ENCODE assay signal across 16 cellular contexts in the genomic region with DNA sequence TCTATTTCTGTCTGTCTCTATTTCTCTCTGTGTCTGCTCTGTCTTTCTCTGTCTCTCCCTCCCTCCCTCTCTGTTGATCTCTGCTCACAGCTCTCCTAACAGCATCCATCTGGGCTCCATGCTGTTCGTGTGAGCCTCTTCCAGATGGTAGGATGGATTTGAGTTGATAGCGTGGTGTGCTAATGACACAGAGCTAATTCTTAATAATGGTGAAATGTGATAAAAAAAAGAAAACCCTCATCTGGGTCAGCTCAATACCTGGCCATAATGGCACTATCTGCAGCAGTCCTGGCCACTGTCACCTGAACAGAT. TPM values are rescaled to one million over a fixed set of nuclear protein-coding genes. Genes with fewer than 3 reads are reported as not detected.
DNase-seq lines count a peak whose midpoint lies in the region; ATAC-seq and TF ChIP-seq lines count a peak whose summit lies in the region.
"Had no signal": no experiment of that assay in that cellular context is flagged by ENCODE, and none has a peak within 500 bp of the region (broad histone marks: within the 10 kb centered on the region; RNA-seq: fewer than 3 reads in every experiment).

No MANE protein-coding gene starts in this region.

- H3K27me3 ChIP-seq in DOHH2 (ENCODE audit: control insufficient read depth, low read length) = no peaks in the 10 kb centered on the region
- no peaks in the 10 kb centered on the region for H3K27me3 ChIP-seq in Panc1 (ENCODE audit: control insufficient read depth, insufficient read depth, low read length)
- no peaks in the 10 kb centered on the region for H3K27me3 ChIP-seq in MG63
- H3K27me3 ChIP-seq: BLaER1 had no signal

- BruUV-seq in Panc1 (replicated peaks; lab: Mats Ljungman, UMichigan) = no TSS peak

- POLR2A ChIA-PET in Panc1 (lab: Charles Lee) = no interaction called here

- H3K4me3 ChIP-seq in DOHH2 (ENCODE audit: low read length) = no peak overlapping the region
- no peak overlapping the region for H3K4me3 ChIP-seq in Panc1 (ENCODE audit: low read depth in 2 of 2, low read length in 2 of 2)
- no peak overlapping the region for H3K4me3 ChIP-seq in MG63
- H3K4me3 ChIP-seq: BLaER1 had no signal

- no peaks in the 10 kb centered on the region for H3K79me2 ChIP-seq in DOHH2 (ENCODE audit: control insufficient read depth, low read length)

- H3K27ac ChIP-seq in DOHH2 (ENCODE audit: low read depth, low read length) (no peak overlapping the region), Panc1 (ENCODE audit: low read length) (no peak overlapping the region)
- H3K27ac ChIP-seq: BLaER1 had no signal

- in situ Hi-C loops in Panc1 (cut with HindIII; ENCODE audit: low pct_unique_long_range_greater_than_20kb, low sequenced_read_pairs) = no loop called here

- no peaks in the 10 kb centered on the region for H3F3A ChIP-seq in DOHH2 (ENCODE audit: control insufficient read depth, insufficient read depth)

- peaks cover 12% of the 10 kb centered on the region for H3K4me1 ChIP-seq in DOHH2 (ENCODE audit: control insufficient read depth, low read length)
- no peaks in the 10 kb centered on the region for H3K4me1 ChIP-seq in Panc1 (ENCODE audit: control insufficient read depth, insufficient read depth, low read length)
- H3K4me1 ChIP-seq: BLaER1 had no signal

- DNase-seq in NCI-H1694 treated with DMSO at 0.1 percent for 48 hours (lab: John Stamatoyannopoulos, UW) (peak; percentile 84), Panc1 (ENCODE audit: low read depth, low spot score) (no peak), posterior vena cava (ENCODE audit: low spot score) (peak; percentile 0), DMS53 (lab: John Stamatoyannopoulos, UW) (no peak), MG63 (no peak), NCI-H1048 (lab: John Stamatoyannopoulos, UW) (no peak)
- DNase-seq: CD8-positive, alpha-beta memory T cell; KG1; NCI-H1105; NCI-H2029; NCI-H526; SK-N-SH had no signal

- H3K4me2 ChIP-seq in DOHH2 (ENCODE audit: low read length) = peak overlapping the region; percentile 29; the same call in 1 of the 2 replicates
- H3K4me2 ChIP-seq: BLaER1, SK-N-SH had no signal

- no peaks in the 10 kb centered on the region for H4K20me1 ChIP-seq in DOHH2 (ENCODE audit: control insufficient read depth, insufficient read depth, low read depth, low read length)
- H4K20me1 ChIP-seq: BLaER1 had no signal

- no peaks in the 10 kb centered on the region for H3K9me2 ChIP-seq in DOHH2 (replicated peaks; ENCODE audit: control insufficient read depth, low read length)
- H3K9me2 ChIP-seq: SK-N-SH had no signal

- H3K9me3 ChIP-seq in DOHH2 (ENCODE audit: control insufficient read depth, insufficient read depth, low read length) = no peaks in the 10 kb centered on the region
- H3K9me3 ChIP-seq in Panc1 (ENCODE audit: control insufficient read depth, insufficient read depth, low read depth, low read length) = no peaks in the 10 kb centered on the region
- no peaks in the 10 kb centered on the region for H3K9me3 ChIP-seq in MG63
- H3K9me3 ChIP-seq: SK-N-SH had no signal

- intact Hi-C loops in Panc1 (cut with micrococcal nuclease; ENCODE audit: unreplicated experiment) = no loop called here
- intact Hi-C loops in posterior vena cava (cut with DNase I) = no loop called here

- no peaks in the 10 kb centered on the region for H3K36me3 ChIP-seq in DOHH2 (ENCODE audit: control insufficient read depth, low read length)
- no peaks in the 10 kb centered on the region for H3K36me3 ChIP-seq in Panc1 (ENCODE audit: control insufficient read depth, insufficient read depth, low read length)
- no peaks in the 10 kb centered on the region for H3K36me3 ChIP-seq in MG63
- H3K36me3 ChIP-seq: BLaER1 had no signal

- TF ChIP-seq CTCF in DOHH2 (IDR thresholded peaks at IDR 0.05; ENCODE audit: low read depth, low read length, poor library complexity, severe bottlenecking) = no peak
- TF ChIP-seq CTCF in Panc1 (IDR thresholded peaks at IDR 0.05) = no peak

- 0 out of 2 replicates have a peak, but pooled peaks have one; percentile 29 for ATAC-seq in Panc1
- ATAC-seq: Right ventricle myocardium inferior had no signal

- CTCF ChIA-PET in Panc1 (lab: Charles Lee) = no interaction called here

RNA-seq across cellular contexts. Expression of gene TMEM132B, which starts 24.5 kb away (rescaled TPM):
- total RNA-seq in Panc1 (2021; ENCODE audit: unreplicated experiment) (0.26 TPM), posterior vena cava (under 1 TPM; 0.48 to 0.83 TPM)
- polyA plus RNA-seq in Panc1 (2012; ENCODE audit: insufficient read length) = 0.18 TPM
- total RNA-seq in MG63 (2014; rRNA removed; shearing (Covaris generic); ENCODE audit: low replicate concordance) = 0.07 and 0.53 TPM in 2 replicates
- total RNA-seq: CD8-positive, alpha-beta memory T cell; T-helper 1 cell treated with Interleukin-12 subunit alpha and Interleukin-12 subunit beta and Interleukin-4 antibody, amounts not matched to agents 30 ng/mL and 1 ng/mL, for 36 hours had no signal
- polyA plus RNA-seq: CD8-positive, alpha-beta memory T cell had no signal

Comparison
In these comparisons a context has a peak if more than half of its experiments do, and no peak if none do; other contexts are left out.
1. DNase-seq: peak in NCI-H1694 treated with DMSO at 0.1 percent for 48 hours (single experiment) and posterior vena cava (single experiment); none in Panc1 (single experiment), DMS53 (single experiment), MG63 (single experiment) and NCI-H1048 (single experiment).